Comparison of ENCODE assay signal across 1 cellular context in the genomic region with DNA sequence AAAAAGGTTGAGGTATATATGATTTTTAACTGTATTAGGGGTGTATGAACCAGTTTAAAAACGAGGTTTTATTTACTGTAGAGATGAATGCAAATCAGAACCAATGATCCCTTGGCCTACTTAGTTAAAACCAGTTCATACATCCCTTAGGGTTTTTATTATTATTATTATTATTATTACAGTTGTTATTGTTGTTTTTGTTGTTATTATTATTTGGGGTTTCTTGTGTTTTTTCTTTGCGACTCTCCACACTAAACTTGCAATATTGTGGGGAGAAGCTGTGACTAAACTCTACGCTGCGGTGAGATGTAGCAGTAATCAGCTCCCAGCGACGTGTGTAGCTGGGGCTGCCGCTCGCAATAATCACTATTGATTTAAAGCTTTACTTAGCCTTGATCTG.
TF ChIP-seq lines count a peak whose summit lies in the region.

No MANE protein-coding gene starts in this region.

TF ChIP-seq in GM23338, 12 proteins besides CTCF, POLR2A, EP300 and RAD21 (continued from another document):
- TF ChIP-seq, protein P1, sequence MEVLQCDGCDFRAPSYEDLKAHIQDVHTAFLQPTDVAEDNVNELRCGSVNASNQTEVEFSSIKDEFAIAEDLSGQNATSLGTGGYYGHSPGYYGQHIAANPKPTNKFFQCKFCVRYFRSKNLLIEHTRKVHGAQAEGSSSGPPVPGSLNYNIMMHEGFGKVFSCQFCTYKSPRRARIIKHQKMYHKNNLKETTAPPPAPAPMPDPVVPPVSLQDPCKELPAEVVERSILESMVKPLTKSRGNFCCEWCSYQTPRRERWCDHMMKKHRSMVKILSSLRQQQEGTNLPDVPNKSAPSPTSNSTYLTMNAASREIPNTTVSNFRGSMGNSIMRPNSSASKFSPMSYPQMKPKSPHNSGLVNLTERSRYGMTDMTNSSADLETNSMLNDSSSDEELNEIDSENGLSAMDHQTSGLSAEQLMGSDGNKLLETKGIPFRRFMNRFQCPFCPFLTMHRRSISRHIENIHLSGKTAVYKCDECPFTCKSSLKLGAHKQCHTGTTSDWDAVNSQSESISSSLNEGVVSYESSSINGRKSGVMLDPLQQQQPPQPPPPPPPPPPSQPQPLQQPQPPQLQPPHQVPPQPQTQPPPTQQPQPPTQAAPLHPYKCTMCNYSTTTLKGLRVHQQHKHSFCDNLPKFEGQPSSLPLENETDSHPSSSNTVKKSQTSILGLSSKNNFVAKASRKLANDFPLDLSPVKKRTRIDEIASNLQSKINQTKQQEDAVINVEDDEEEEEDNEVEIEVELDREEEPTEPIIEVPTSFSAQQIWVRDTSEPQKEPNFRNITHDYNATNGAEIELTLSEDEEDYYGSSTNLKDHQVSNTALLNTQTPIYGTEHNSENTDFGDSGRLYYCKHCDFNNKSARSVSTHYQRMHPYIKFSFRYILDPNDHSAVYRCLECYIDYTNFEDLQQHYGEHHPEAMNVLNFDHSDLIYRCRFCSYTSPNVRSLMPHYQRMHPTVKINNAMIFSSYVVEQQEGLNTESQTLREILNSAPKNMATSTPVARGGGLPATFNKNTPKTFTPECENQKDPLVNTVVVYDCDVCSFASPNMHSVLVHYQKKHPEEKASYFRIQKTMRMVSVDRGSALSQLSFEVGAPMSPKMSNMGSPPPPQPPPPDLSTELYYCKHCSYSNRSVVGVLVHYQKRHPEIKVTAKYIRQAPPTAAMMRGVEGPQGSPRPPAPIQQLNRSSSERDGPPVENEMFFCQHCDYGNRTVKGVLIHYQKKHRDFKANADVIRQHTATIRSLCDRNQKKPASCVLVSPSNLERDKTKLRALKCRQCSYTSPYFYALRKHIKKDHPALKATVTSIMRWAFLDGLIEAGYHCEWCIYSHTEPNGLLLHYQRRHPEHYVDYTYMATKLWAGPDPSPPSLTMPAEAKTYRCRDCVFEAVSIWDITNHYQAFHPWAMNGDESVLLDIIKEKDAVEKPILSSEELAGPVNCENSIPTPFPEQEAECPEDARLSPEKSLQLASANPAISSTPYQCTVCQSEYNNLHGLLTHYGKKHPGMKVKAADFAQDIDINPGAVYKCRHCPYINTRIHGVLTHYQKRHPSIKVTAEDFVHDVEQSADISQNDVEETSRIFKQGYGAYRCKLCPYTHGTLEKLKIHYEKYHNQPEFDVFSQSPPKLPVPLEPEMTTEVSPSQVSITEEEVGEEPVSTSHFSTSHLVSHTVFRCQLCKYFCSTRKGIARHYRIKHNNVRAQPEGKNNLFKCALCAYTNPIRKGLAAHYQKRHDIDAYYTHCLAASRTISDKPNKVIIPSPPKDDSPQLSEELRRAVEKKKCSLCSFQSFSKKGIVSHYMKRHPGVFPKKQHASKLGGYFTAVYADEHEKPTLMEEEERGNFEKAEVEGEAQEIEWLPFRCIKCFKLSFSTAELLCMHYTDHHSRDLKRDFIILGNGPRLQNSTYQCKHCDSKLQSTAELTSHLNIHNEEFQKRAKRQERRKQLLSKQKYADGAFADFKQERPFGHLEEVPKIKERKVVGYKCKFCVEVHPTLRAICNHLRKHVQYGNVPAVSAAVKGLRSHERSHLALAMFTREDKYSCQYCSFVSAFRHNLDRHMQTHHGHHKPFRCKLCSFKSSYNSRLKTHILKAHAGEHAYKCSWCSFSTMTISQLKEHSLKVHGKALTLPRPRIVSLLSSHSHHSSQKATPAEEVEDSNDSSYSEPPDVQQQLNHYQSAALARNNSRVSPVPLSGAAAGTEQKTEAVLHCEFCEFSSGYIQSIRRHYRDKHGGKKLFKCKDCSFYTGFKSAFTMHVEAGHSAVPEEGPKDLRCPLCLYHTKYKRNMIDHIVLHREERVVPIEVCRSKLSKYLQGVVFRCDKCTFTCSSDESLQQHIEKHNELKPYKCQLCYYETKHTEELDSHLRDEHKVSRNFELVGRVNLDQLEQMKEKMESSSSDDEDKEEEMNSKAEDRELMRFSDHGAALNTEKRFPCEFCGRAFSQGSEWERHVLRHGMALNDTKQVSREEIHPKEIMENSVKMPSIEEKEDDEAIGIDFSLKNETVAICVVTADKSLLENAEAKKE (CRISPR knock-in tag; IDR thresholded peaks at IDR 0.05) = no peak
- TF ChIP-seq, protein P2, sequence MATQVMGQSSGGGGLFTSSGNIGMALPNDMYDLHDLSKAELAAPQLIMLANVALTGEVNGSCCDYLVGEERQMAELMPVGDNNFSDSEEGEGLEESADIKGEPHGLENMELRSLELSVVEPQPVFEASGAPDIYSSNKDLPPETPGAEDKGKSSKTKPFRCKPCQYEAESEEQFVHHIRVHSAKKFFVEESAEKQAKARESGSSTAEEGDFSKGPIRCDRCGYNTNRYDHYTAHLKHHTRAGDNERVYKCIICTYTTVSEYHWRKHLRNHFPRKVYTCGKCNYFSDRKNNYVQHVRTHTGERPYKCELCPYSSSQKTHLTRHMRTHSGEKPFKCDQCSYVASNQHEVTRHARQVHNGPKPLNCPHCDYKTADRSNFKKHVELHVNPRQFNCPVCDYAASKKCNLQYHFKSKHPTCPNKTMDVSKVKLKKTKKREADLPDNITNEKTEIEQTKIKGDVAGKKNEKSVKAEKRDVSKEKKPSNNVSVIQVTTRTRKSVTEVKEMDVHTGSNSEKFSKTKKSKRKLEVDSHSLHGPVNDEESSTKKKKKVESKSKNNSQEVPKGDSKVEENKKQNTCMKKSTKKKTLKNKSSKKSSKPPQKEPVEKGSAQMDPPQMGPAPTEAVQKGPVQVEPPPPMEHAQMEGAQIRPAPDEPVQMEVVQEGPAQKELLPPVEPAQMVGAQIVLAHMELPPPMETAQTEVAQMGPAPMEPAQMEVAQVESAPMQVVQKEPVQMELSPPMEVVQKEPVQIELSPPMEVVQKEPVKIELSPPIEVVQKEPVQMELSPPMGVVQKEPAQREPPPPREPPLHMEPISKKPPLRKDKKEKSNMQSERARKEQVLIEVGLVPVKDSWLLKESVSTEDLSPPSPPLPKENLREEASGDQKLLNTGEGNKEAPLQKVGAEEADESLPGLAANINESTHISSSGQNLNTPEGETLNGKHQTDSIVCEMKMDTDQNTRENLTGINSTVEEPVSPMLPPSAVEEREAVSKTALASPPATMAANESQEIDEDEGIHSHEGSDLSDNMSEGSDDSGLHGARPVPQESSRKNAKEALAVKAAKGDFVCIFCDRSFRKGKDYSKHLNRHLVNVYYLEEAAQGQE (IDR thresholded peaks at IDR 0.05; ENCODE audit: unreplicated experiment) = no peak
